Comparison of ENCODE assay signal across 8 cellular contexts in the genomic region with DNA sequence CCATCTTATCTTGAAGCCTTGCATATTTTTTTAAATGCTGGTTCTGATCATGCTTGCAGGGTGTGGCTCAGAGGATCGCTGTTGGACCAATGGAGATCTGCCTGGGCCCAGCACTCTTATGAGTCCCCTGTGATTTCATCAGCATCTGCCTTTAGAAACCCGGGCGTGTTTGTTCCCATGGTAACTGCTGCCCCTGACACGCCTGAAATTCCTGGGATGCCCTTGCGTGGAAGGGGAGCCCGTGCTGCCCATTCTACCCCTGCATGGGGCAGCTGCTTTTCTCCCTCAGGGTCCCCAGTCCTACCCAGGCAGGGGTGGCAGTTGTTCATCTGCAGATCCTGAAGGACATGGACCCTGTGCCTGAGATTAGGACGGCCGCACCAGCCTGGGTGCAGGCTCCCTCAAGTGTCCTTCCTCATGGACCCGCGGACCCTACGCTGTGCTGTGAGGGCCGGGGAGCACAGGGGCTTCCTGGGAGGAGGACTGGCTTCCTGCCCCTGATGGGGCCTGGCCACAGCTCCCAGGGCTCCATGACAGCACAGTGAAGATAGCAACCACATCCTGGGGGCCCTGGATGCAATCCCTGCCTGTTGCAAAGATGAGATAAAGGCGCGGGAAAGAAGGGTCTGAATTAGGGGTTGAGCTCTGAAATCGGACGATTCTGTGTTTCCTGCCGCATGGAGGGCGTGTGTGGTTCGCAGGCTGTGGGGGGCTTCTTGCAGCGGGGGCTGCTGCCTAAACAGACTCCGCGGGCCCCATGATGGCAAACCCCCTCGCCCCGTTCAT.
DNase-seq lines count a peak whose midpoint lies in the region; ATAC-seq, FAIRE-seq and TF ChIP-seq lines count a peak whose summit lies in the region.

No MANE protein-coding gene starts in this region.

- H3K27ac ChIP-seq in A549 (peak overlapping the region in 1 of 2 experiments; percentile 76; a peak in 3 of 6 replicates), skin epidermis (peak overlapping the region in 2 of 21 experiments; percentile 14 to 43)

- peaks cover 14% of the 10 kb centered on the region for H3K4me1 Mint-ChIP-seq in activated T-helper 2 cell treated with anti-CD3 and anti-CD28 coated beads, Interferon-gamma antibody, Interleukin-2, Interleukin-4, amounts not matched to agents 10 μg/mL and 5 μg/mL and 100 μg/mL, durations not matched to agents 14 hours and 24 hours and 36 hours (ENCODE audit: low read depth)

- peaks cover 13% of the 10 kb centered on the region; the same call in 2 of the 3 replicates for H3K4me1 ChIP-seq in A549

- CTCF ChIA-PET in A549 (lab: Yijun Ruan, JAX), result interaction anchor here (1.0 to 1.1 kb wide), 2 partner anchors 10 to 17 kb away, joined by 4 read pairs; no protein-coding TSS in a partner anchor

- H3K4me3 Mint-ChIP-seq in activated T-helper 2 cell treated with anti-CD3 and anti-CD28 coated beads, Interferon-gamma antibody, Interleukin-2, Interleukin-4, amounts not matched to agents 10 μg/mL and 5 μg/mL and 100 μg/mL, durations not matched to agents 14 hours and 24 hours and 36 hours (ENCODE audit: low read depth), result peak overlapping the region; percentile 26

- POLR2A ChIA-PET in A549 (lab: Yijun Ruan, JAX), result no interaction called here

- in situ Hi-C loops in GM13977 (cut with MboI; ENCODE audit: low pct_unique_long_range_greater_than_20kb, low sequenced_read_pairs, unreplicated experiment), result no loop called here

- H3K4me3 ChIP-seq in A549 (no peak overlapping the region), skin epidermis (peak overlapping the region in 6 of 7 experiments; percentile 11 to 34 (median 21))

- no peak for FAIRE-seq in A549 (lab: Jason Lieb, UNC)
- no peak for FAIRE-seq in GM19239 (lab: Jason Lieb, UNC)

- no peak for TF ChIP-seq RAD21 in A549 (conservative IDR thresholded peaks at IDR 0.05 in 1 of 2, IDR thresholded peaks at IDR 0.05 in 1 of 2)

- ATAC-seq in A549 (peak; percentile 84 to 85), HG02798 (IDR thresholded peaks at IDR 0.05; ENCODE audit: poor library complexity, unreplicated experiment) (peak; percentile 17), left ventricle myocardium superior (peak; percentile 75), HG03442 (IDR thresholded peaks at IDR 0.05; ENCODE audit: unreplicated experiment) (no peak)

- TF ChIP-seq POLR2A in A549 (IDR thresholded peaks at IDR 0.05; ENCODE audit: low read length), result no peak

- WGBS in A549 (ENCODE audit: missing lambda C conversion rate), result 74% methylated on average over 18 of the region's 24 CpGs

- TF ChIP-seq EP300 in A549 (IDR thresholded peaks at IDR 0.05), result no peak

- H3K9me3 Mint-ChIP-seq in activated T-helper 2 cell treated with anti-CD3 and anti-CD28 coated beads, Interferon-gamma antibody, Interleukin-2, Interleukin-4, amounts not matched to agents 10 μg/mL and 5 μg/mL and 100 μg/mL, durations not matched to agents 14 hours and 24 hours and 36 hours, result peaks cover 5% of the 10 kb centered on the region

- H3K9me3 ChIP-seq in A549, result no peaks in the 10 kb centered on the region

- intact Hi-C loops in activated T-helper 2 cell treated with anti-CD3 and anti-CD28 coated beads, Interferon-gamma antibody, Interleukin-2, Interleukin-4, amounts not matched to agents 10 μg/mL and 5 μg/mL and 100 μg/mL, durations not matched to agents 14 hours and 24 hours and 36 hours (cut with micrococcal nuclease), result loop anchor here (5.0 kb wide), 2 partner anchors 140 to 265 kb away; no protein-coding TSS in a partner anchor
- intact Hi-C loops in left ventricle myocardium superior (cut with micrococcal nuclease), result no loop called here

- H3K4me2 ChIP-seq in A549, result peak overlapping the region; percentile 11; the same call in 2 of the 3 replicates

- no peaks in the 10 kb centered on the region for H3K27me3 Mint-ChIP-seq in activated T-helper 2 cell treated with anti-CD3 and anti-CD28 coated beads, Interferon-gamma antibody, Interleukin-2, Interleukin-4, amounts not matched to agents 10 μg/mL and 5 μg/mL and 100 μg/mL, durations not matched to agents 14 hours and 24 hours and 36 hours (ENCODE audit: low read depth)

- H3K36me3 Mint-ChIP-seq in activated T-helper 2 cell treated with anti-CD3 and anti-CD28 coated beads, Interferon-gamma antibody, Interleukin-2, Interleukin-4, amounts not matched to agents 10 μg/mL and 5 μg/mL and 100 μg/mL, durations not matched to agents 14 hours and 24 hours and 36 hours (ENCODE audit: low read depth), result no peaks in the 10 kb centered on the region

- TF ChIP-seq CTCF in A549 (IDR thresholded peaks at IDR 0.05), result no peak
- TF ChIP-seq CTCF in GM13977 (IDR thresholded peaks at IDR 0.05; ENCODE audit: extremely low read depth, insufficient read depth, missing control alignments), result no peak

- H3K27ac Mint-ChIP-seq in activated T-helper 2 cell treated with anti-CD3 and anti-CD28 coated beads, Interferon-gamma antibody, Interleukin-2, Interleukin-4, amounts not matched to agents 10 μg/mL and 5 μg/mL and 100 μg/mL, durations not matched to agents 14 hours and 24 hours and 36 hours, result no peak overlapping the region

- peak; percentile 53 to 75 for DNase-seq in A549 (ENCODE audit: low read depth in 1 of 2, low spot score in 1 of 2)
- no peak for DNase-seq in activated T-helper 2 cell treated with anti-CD3 and anti-CD28 coated beads, Interferon-gamma antibody, Interleukin-2, Interleukin-4, amounts not matched to agents 10 μg/mL and 5 μg/mL and 100 μg/mL, durations not matched to agents 14 hours and 24 hours and 36 hours (ENCODE audit: low spot score)
- DNase-seq in left ventricle myocardium superior, result no peak
- no peak for DNase-seq in GM19239 (ENCODE audit: insufficient read length, low spot score)
- DNase-seq in GM13977 (ENCODE audit: low spot score), result no peak

TF ChIP-seq in A549, 52 proteins besides CTCF, POLR2A, EP300 and RAD21:
- TF ChIP-seq ZNF302 (CRISPR knock-in tag; IDR thresholded peaks at IDR 0.05) (no peak), CHD2 (IDR thresholded peaks at IDR 0.05; ENCODE audit: low read length, partially characterized antibody) (no peak), CBX2 (IDR thresholded peaks at IDR 0.05; ENCODE audit: borderline replicate concordance, low read depth) (no peak), FOSL2 (IDR thresholded peaks at IDR 0.05) (no peak), FOSL2 (CRISPR knock-in tag; IDR thresholded peaks at IDR 0.05) (no peak), RFX5 (IDR thresholded peaks at IDR 0.05) (no peak), GATA3 (IDR thresholded peaks at IDR 0.05; ENCODE audit: borderline replicate concordance) (no peak), HOXB5 (CRISPR knock-in tag; IDR thresholded peaks at IDR 0.05) (no peak), ZSCAN20 (CRISPR knock-in tag; IDR thresholded peaks at IDR 0.05) (no peak), HEYL (CRISPR knock-in tag; IDR thresholded peaks at IDR 0.05) (no peak)
- TF ChIP-seq, protein P1, sequence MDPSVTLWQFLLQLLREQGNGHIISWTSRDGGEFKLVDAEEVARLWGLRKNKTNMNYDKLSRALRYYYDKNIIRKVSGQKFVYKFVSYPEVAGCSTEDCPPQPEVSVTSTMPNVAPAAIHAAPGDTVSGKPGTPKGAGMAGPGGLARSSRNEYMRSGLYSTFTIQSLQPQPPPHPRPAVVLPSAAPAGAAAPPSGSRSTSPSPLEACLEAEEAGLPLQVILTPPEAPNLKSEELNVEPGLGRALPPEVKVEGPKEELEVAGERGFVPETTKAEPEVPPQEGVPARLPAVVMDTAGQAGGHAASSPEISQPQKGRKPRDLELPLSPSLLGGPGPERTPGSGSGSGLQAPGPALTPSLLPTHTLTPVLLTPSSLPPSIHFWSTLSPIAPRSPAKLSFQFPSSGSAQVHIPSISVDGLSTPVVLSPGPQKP (IDR thresholded peaks at IDR 0.05; ENCODE audit: low read depth, low read length), result no peak
- TF ChIP-seq, protein P2, sequence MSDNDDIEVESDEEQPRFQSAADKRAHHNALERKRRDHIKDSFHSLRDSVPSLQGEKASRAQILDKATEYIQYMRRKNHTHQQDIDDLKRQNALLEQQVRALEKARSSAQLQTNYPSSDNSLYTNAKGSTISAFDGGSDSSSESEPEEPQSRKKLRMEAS (IDR thresholded peaks at IDR 0.05), result no peak
- TF ChIP-seq, protein P3, sequence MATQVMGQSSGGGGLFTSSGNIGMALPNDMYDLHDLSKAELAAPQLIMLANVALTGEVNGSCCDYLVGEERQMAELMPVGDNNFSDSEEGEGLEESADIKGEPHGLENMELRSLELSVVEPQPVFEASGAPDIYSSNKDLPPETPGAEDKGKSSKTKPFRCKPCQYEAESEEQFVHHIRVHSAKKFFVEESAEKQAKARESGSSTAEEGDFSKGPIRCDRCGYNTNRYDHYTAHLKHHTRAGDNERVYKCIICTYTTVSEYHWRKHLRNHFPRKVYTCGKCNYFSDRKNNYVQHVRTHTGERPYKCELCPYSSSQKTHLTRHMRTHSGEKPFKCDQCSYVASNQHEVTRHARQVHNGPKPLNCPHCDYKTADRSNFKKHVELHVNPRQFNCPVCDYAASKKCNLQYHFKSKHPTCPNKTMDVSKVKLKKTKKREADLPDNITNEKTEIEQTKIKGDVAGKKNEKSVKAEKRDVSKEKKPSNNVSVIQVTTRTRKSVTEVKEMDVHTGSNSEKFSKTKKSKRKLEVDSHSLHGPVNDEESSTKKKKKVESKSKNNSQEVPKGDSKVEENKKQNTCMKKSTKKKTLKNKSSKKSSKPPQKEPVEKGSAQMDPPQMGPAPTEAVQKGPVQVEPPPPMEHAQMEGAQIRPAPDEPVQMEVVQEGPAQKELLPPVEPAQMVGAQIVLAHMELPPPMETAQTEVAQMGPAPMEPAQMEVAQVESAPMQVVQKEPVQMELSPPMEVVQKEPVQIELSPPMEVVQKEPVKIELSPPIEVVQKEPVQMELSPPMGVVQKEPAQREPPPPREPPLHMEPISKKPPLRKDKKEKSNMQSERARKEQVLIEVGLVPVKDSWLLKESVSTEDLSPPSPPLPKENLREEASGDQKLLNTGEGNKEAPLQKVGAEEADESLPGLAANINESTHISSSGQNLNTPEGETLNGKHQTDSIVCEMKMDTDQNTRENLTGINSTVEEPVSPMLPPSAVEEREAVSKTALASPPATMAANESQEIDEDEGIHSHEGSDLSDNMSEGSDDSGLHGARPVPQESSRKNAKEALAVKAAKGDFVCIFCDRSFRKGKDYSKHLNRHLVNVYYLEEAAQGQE (IDR thresholded peaks at IDR 0.05), result no peak

Comparison
In these comparisons a context has a peak if more than half of its experiments do, and no peak if none do; other contexts are left out.
1. DNase-seq: peak in A549 (2 of 2); none in activated T-helper 2 cell treated with anti-CD3 and anti-CD28 coated beads, Interferon-gamma antibody, Interleukin-2, Interleukin-4, amounts not matched to agents 10 μg/mL and 5 μg/mL and 100 μg/mL, durations not matched to agents 14 hours and 24 hours and 36 hours (single experiment), left ventricle myocardium superior (single experiment), GM19239 (single experiment) and GM13977 (single experiment).